ENCODE assay signal across 1 cellular context in the genomic region with DNA sequence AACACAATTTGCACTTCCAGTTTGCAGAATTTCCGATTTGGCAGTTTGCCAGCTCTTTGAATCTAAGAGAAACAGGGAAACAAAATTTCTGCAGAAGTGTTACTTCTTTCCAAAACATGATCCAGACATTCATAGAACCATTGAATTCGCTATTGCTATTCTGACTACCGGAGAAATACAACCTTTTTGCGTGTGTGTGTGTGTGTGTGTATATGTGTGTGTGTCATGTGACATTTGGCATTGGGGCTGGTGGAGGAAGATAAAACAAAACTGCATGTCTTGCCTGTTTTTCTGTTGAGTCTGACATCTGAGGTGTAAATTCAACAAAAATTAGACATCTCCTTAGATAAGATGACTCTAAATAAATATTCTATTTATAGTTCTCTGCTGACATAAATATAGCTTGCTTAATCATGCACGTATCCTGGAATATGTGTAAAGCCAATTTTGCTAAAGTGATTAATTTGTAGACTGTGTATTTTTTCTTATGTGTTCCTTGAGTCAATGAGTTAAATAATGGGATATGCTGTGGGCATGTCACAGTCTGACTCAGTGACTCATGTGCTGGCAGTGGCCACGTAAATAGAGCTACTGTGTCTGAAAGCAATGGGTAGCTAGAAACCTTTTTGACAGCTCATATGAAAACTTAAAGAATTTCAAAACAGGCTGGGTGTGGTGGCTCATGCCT.
TF ChIP-seq lines count a peak whose summit lies in the region.

No MANE protein-coding gene starts in this region.

TF ChIP-seq in K562, 482 proteins besides CTCF, POLR2A, EP300 and RAD21 (continued from another document and continues in another):
- TF ChIP-seq FOS (IDR thresholded peaks at IDR 0.05; ENCODE audit: extremely low read depth, insufficient read length) (peak; percentile 16), ZNF699 (CRISPR knock-in tag; IDR thresholded peaks at IDR 0.05; ENCODE audit: insufficient replicate concordance) (no peak), MTF1 (CRISPR knock-in tag; IDR thresholded peaks at IDR 0.05; ENCODE audit: borderline replicate concordance) (no peak), HNRNPH1 (optimal IDR thresholded peaks at IDR 0.05; ENCODE audit: low read depth, low read length) (no peak), IRF2 (CRISPR knock-in tag; IDR thresholded peaks at IDR 0.05) (no peak), THRB (CRISPR knock-in tag; conservative IDR thresholded peaks at IDR 0.05) (no peak; the same call in 1 of the 2 replicates), CREB5 (CRISPR knock-in tag; IDR thresholded peaks at IDR 0.05) (no peak), TFE3 (CRISPR knock-in tag; IDR thresholded peaks at IDR 0.05) (peak; percentile 97), HDAC3 (IDR thresholded peaks at IDR 0.05; ENCODE audit: borderline replicate concordance, partially characterized antibody) (peak; percentile 25), SAFB (IDR thresholded peaks at IDR 0.05; ENCODE audit: borderline replicate concordance, low read depth, low read length) (no peak), ZFP36 (IDR thresholded peaks at IDR 0.05; ENCODE audit: low read depth, low read length, partially characterized antibody) (no peak), RBM25 (IDR thresholded peaks at IDR 0.05; ENCODE audit: low read depth, low read length, severe bottlenecking) (no peak), HEY1 (CRISPR knock-in tag; IDR thresholded peaks at IDR 0.05; ENCODE audit: borderline replicate concordance) (no peak), EP400 (IDR thresholded peaks at IDR 0.05) (peak; percentile 48; the same call in 1 of the 2 replicates), FOXA3 (CRISPR knock-in tag; conservative IDR thresholded peaks at IDR 0.05 in 1 of 2, IDR thresholded peaks at IDR 0.05 in 1 of 2) (no peak), TAF15 (IDR thresholded peaks at IDR 0.05; ENCODE audit: low read depth, low read length) (no peak), MLX (CRISPR knock-in tag; conservative IDR thresholded peaks at IDR 0.05) (no peak), ZNF584 (CRISPR knock-in tag; IDR thresholded peaks at IDR 0.05; ENCODE audit: low read depth) (no peak), ZZZ3 (IDR thresholded peaks at IDR 0.05) (no peak), ZNF551 (CRISPR knock-in tag; IDR thresholded peaks at IDR 0.05) (no peak), BCL6 (CRISPR knock-in tag; IDR thresholded peaks at IDR 0.05) (no peak), ZNF121 (CRISPR knock-in tag; conservative IDR thresholded peaks at IDR 0.05) (no peak), TRIM24 (IDR thresholded peaks at IDR 0.05) (peak; percentile 75 to 79), ZNF175 (CRISPR knock-in tag; IDR thresholded peaks at IDR 0.05; ENCODE audit: low read depth) (no peak), RBM15 (IDR thresholded peaks at IDR 0.05; ENCODE audit: insufficient read depth, low read length) (no peak), ZNF3 (CRISPR knock-in tag; IDR thresholded peaks at IDR 0.05) (no peak), CEBPG (CRISPR knock-in tag; IDR thresholded peaks at IDR 0.05) (no peak), CEBPG (tag; conservative IDR thresholded peaks at IDR 0.05 in 1 of 2, IDR thresholded peaks at IDR 0.05 in 1 of 2) (no peak), NR2C1 (IDR thresholded peaks at IDR 0.05) (peak; percentile 54), NR2C1 (tag; IDR thresholded peaks at IDR 0.05) (no peak), ATF1 (CRISPR knock-in tag; IDR thresholded peaks at IDR 0.05) (no peak), ATF1 (tag; IDR thresholded peaks at IDR 0.05) (peak; percentile 48), TSC22D4 (tag; IDR thresholded peaks at IDR 0.05) (no peak), TRIM28 (IDR thresholded peaks at IDR 0.05) (peak; percentile 39; the same call in 1 of the 2 replicates), DACH1 (IDR thresholded peaks at IDR 0.05; ENCODE audit: partially characterized antibody) (peak; percentile 87), MAX (CRISPR knock-in tag; IDR thresholded peaks at IDR 0.05) (no peak), HCFC1 (IDR thresholded peaks at IDR 0.05; ENCODE audit: low read depth, low read length) (no peak), LEF1 (IDR thresholded peaks at IDR 0.05) (peak; percentile 61; the same call in 1 of the 2 replicates), SIRT6 (IDR thresholded peaks at IDR 0.05; ENCODE audit: low read depth, low read length) (no peak), FIP1L1 (IDR thresholded peaks at IDR 0.05; ENCODE audit: low read depth, low read length, poor library complexity, severe bottlenecking) (no peak), COPS2 (conservative IDR thresholded peaks at IDR 0.05) (no peak), ZNF140 (CRISPR knock-in tag; IDR thresholded peaks at IDR 0.05) (no peak), RCOR1 (IDR thresholded peaks at IDR 0.05; ENCODE audit: borderline replicate concordance in 1 of 2, low read depth in 2 of 2, low read length in 2 of 2) (no peak), KLF6 (CRISPR knock-in tag; IDR thresholded peaks at IDR 0.05; ENCODE audit: borderline replicate concordance) (0 out of 2 replicates have a peak, but pooled peaks have one; percentile 51), CBFB (CRISPR knock-in tag; IDR thresholded peaks at IDR 0.05) (no peak), ZNF586 (CRISPR knock-in tag; conservative IDR thresholded peaks at IDR 0.05) (no peak), ZFP91 (CRISPR knock-in tag; IDR thresholded peaks at IDR 0.05) (no peak), ZNF395 (CRISPR knock-in tag; IDR thresholded peaks at IDR 0.05) (peak; percentile 56; the same call in 1 of the 2 replicates), HNRNPL (IDR thresholded peaks at IDR 0.05; ENCODE audit: low read depth, low read length) (no peak), EHMT2 (IDR thresholded peaks at IDR 0.05) (peak; percentile 73; the same call in 1 of the 2 replicates), ASH1L (IDR thresholded peaks at IDR 0.05; ENCODE audit: borderline replicate concordance, low read depth, partially characterized antibody) (no peak), RBM14 (IDR thresholded peaks at IDR 0.05; ENCODE audit: borderline replicate concordance, insufficient read depth, low read depth, low read length) (no peak)
- TF ChIP-seq, protein P1, sequence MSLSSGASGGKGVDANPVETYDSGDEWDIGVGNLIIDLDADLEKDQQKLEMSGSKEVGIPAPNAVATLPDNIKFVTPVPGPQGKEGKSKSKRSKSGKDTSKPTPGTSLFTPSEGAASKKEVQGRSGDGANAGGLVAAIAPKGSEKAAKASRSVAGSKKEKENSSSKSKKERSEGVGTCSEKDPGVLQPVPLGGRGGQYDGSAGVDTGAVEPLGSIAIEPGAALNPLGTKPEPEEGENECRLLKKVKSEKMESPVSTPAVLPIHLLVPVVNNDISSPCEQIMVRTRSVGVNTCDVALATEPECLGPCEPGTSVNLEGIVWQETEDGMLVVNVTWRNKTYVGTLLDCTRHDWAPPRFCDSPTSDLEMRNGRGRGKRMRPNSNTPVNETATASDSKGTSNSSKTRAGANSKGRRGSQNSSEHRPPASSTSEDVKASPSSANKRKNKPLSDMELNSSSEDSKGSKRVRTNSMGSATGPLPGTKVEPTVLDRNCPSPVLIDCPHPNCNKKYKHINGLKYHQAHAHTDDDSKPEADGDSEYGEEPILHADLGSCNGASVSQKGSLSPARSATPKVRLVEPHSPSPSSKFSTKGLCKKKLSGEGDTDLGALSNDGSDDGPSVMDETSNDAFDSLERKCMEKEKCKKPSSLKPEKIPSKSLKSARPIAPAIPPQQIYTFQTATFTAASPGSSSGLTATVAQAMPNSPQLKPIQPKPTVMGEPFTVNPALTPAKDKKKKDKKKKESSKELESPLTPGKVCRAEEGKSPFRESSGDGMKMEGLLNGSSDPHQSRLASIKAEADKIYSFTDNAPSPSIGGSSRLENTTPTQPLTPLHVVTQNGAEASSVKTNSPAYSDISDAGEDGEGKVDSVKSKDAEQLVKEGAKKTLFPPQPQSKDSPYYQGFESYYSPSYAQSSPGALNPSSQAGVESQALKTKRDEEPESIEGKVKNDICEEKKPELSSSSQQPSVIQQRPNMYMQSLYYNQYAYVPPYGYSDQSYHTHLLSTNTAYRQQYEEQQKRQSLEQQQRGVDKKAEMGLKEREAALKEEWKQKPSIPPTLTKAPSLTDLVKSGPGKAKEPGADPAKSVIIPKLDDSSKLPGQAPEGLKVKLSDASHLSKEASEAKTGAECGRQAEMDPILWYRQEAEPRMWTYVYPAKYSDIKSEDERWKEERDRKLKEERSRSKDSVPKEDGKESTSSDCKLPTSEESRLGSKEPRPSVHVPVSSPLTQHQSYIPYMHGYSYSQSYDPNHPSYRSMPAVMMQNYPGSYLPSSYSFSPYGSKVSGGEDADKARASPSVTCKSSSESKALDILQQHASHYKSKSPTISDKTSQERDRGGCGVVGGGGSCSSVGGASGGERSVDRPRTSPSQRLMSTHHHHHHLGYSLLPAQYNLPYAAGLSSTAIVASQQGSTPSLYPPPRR (CRISPR knock-in tag; IDR thresholded peaks at IDR 0.05; ENCODE audit: borderline replicate concordance) = no peak
